In the genomic region with DNA sequence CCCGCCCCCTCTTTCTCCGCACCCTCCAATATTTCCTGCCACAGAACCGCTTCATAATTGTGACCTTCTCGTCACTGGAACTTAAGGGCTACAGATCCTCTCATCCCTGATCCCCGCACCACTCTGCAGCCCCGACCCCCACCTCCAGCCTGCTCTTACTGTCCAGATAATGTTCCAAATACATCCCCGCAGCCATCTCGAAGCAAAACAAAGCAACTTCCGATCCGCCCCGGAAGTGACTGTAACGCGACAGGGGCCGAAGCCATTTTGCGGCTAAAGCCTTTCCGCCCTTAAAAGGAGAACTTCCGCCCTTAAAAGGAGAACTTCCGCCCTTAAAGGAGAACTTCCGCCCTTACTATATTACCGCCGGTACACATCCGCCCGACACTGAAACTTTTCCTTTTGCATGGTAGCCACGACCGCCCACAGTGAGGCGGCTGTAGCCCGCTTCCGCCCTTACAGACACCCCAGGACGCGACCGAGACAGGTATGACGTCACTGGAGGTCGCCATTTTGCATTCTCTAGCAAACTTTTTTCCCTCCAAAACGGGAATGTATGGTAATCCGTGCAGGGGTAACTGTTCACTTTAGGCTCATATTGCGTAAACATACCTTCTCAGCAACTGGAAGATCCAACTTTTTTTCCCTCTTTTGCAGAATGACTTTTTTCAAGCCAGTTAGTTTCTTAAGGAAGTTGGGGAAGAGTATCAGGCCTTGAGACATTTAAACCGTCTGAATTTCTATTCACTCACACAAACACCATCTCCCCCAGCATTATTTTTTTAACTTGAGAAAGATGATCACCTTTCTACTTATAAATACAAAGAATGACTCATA, we compare ENCODE assay signal across 8 cellular contexts. TPM values are rescaled to one million over a fixed set of nuclear protein-coding genes. Genes with fewer than 3 reads are reported as not detected.
A peak's percentile ranks its signal among the peaks of the same experiment; 100 is the strongest.
DNase-seq lines count a peak whose midpoint lies in the region; ATAC-seq and TF ChIP-seq lines count a peak whose summit lies in the region.

A gene (minus strand): TSS at position 214 of the 837 bp plus-strand sequence. CDS start 18 bp downstream, at position 196.

- H3K9me3 ChIP-seq in Karpas-422 (ENCODE audit: low read length): no peaks in the 10 kb centered on the region
- no peaks in the 10 kb centered on the region for H3K9me3 ChIP-seq in esophagus squamous epithelium

- H3K79me2 ChIP-seq in Karpas-422 (ENCODE audit: low read length): peaks cover 16% of the 10 kb centered on the region

- H3K27ac ChIP-seq in Karpas-422 (ENCODE audit: low read length): peak within 1 kb of the TSS; percentile 12; the same call in 1 of the 2 replicates
- H3K27ac ChIP-seq in esophagus squamous epithelium: peak within 1 kb of the TSS; percentile 80 to 90 (median 86)

- no peaks in the 10 kb centered on the region for H4K20me1 ChIP-seq in Karpas-422 (ENCODE audit: insufficient read depth, low read depth, low read length)

- peak within 1 kb of the TSS; percentile 89; the same call in 1 of the 2 replicates for H2AFZ ChIP-seq in Karpas-422 (ENCODE audit: low read length)

- DNase-seq in DMS79 treated with DMSO at 0.1 percent for 48 hours (lab: John Stamatoyannopoulos, UW) (peak; percentile 98), Karpas-422 (peak; percentile 100), RKO (ENCODE audit: low spot score) (peak; percentile 100), activated T-helper 1 cell treated with Interleukin-2 at 50 U/mL for 16 hours (ENCODE audit: low read depth) (peak; percentile 91), esophagus squamous epithelium (lab: John Stamatoyannopoulos, UW) (peak; percentile 93), myocyte (ENCODE audit: low read depth) (peak; percentile 100)
- peak; percentile 89 to 96 for DNase-seq in stimulated activated CD8-positive, alpha-beta memory T cell treated with anti-CD3 and anti-CD28 coated beads, Interleukin-7, amount 100 ng/mL, for 48 hours (ENCODE audit: extremely low read depth in 1 of 2, low read depth in 1 of 2)

- H3K4me2 ChIP-seq in Karpas-422 (ENCODE audit: low read depth, low read length, poor library complexity, severe bottlenecking): peak within 1 kb of the TSS; percentile 83

- intact Hi-C loops in esophagus squamous epithelium (cut with DNase I): loop anchor here (10.0 kb wide), 1 partner anchor 48 kb away; no protein-coding TSS in a partner anchor

- peak; percentile 96 for ATAC-seq in GM21825 (IDR thresholded peaks at IDR 0.05; ENCODE audit: unreplicated experiment)

- peak within 1 kb of the TSS; percentile 76 for H3K9ac ChIP-seq in Karpas-422 (ENCODE audit: low read length)

- H3K9me2 ChIP-seq in Karpas-422 (replicated peaks; ENCODE audit: insufficient read depth, low read length): no peaks in the 10 kb centered on the region

- TF ChIP-seq POLR2A in esophagus squamous epithelium (IDR thresholded peaks at IDR 0.05): peak in 1 of 4 donors; percentile 30

- WGBS in esophagus squamous epithelium, 2 donors: 2% methylated on average over 32 to 37 of the region's 37 CpGs

- H3K4me3 ChIP-seq in Karpas-422 (ENCODE audit: low read length) (peak within 1 kb of the TSS; percentile 81), esophagus squamous epithelium (peak within 1 kb of the TSS; percentile 68 to 89 (median 76))

- H3K4me1 ChIP-seq in Karpas-422 (ENCODE audit: low read length): peaks cover 14% of the 10 kb centered on the region
- H3K4me1 ChIP-seq in esophagus squamous epithelium: peaks cover 7 to 20% (median 8%) of the 10 kb centered on the region in 3 donors

- H3K27me3 ChIP-seq in Karpas-422 (ENCODE audit: low read length) (no peaks in the 10 kb centered on the region), esophagus squamous epithelium (no peaks in the 10 kb centered on the region)

- TF ChIP-seq CTCF in esophagus squamous epithelium (IDR thresholded peaks at IDR 0.05): peak in 1 of 6 experiments; percentile 19

- peaks cover 8% of the 10 kb centered on the region; the same call in 1 of the 2 replicates for H3K36me3 ChIP-seq in Karpas-422 (ENCODE audit: insufficient read depth, low read length)
- peaks cover 11 to 36% (median 12%) of the 10 kb centered on the region in 3 donors for H3K36me3 ChIP-seq in esophagus squamous epithelium

RNA-seq across cellular contexts. Expression of the gene that starts here (rescaled TPM):
- 40.1 and 52.9 TPM in 2 replicates for total RNA-seq in Karpas-422 (2014; rRNA removed; shearing (Covaris generic); ENCODE audit: low replicate concordance)
- total RNA-seq in esophagus squamous epithelium (10 to 100 TPM in 3 of 4 donors, 1 to 10 TPM in 1; 8.3 to 37.0 (median 26.9) TPM), myocyte (41.0 and 53.8 TPM in 2 replicates)
- 61.6 TPM for polyA plus RNA-seq in myocyte (2012)

Comparison
In these comparisons a context has a peak if more than half of its experiments do, and no peak if none do; other contexts are left out.
1. Peak in every context shown above with its lines: DNase-seq, ATAC-seq, H3K4me3 ChIP-seq and H3K27ac ChIP-seq.